Comparison of ENCODE assay signal across 26 cellular contexts in the genomic region with DNA sequence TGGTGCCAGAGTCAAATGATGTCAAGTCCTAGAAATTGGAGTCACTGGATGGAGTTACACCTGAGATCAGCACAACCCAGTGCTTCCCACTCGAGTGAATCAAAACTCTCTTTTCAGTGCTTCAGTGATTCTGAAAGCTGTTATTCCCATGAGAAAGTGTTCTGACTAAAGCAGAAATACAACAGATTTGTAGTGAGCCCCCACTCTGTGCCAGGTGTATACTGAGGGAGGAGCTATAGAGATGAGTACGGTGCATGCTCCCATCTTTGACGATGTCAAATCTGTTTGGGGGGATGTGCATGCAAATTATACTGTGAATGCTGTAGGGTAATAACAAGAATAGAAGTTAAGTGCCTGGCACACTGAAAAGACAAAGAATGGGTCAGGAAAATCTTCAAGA.
DNase-seq lines count a peak whose midpoint lies in the region; ATAC-seq, FAIRE-seq and TF ChIP-seq lines count a peak whose summit lies in the region.
"Had no signal": no experiment of that assay in that cellular context is flagged by ENCODE, and none has a peak within 500 bp of the region (broad histone marks: within the 10 kb centered on the region; RNA-seq: fewer than 3 reads in every experiment).

No MANE protein-coding gene starts in this region.

- CTCF ChIA-PET in CD4-positive, alpha-beta T cell (lab: Charles Lee): no interaction called here
- CTCF ChIA-PET in activated B cell treated with CpG ODN at 0.5 μM for 24 hours (lab: Charles Lee): no interaction called here

- H3K27ac Mint-ChIP-seq in CD4-positive, alpha-beta T cell: peak overlapping the region; percentile 71
- peak overlapping the region; percentile 68 for H3K27ac Mint-ChIP-seq in activated B cell treated with CpG ODN at 0.5 μM for 24 hours
- no peak overlapping the region for H3K27ac Mint-ChIP-seq in T-helper 2 cell treated with Interferon-gamma antibody and Interleukin-4, amounts not matched to agents 5 μg/mL and 100 μg/mL, for 36 hours
- H3K27ac Mint-ChIP-seq: activated naive CD8-positive, alpha-beta T cell treated with anti-CD3 and anti-CD28 coated beads, Interleukin-2, amount 10 ng/mL, durations not matched to agents 7 days and 5 days; activated T-cell treated with anti-CD3 and anti-CD28 coated beads, Interleukin-2, amount 50 U/mL, for 72 hours; CD4-positive, alpha-beta memory T cell; GM23338 had no signal

- no peaks in the 10 kb centered on the region for H3K27me3 Mint-ChIP-seq in CD4-positive, alpha-beta T cell
- no peaks in the 10 kb centered on the region for H3K27me3 Mint-ChIP-seq in activated B cell treated with CpG ODN at 0.5 μM for 24 hours
- H3K27me3 Mint-ChIP-seq in T-helper 2 cell treated with Interferon-gamma antibody and Interleukin-4, amounts not matched to agents 5 μg/mL and 100 μg/mL, for 36 hours (ENCODE audit: low read depth): no peaks in the 10 kb centered on the region
- H3K27me3 Mint-ChIP-seq: activated naive CD8-positive, alpha-beta T cell treated with anti-CD3 and anti-CD28 coated beads, Interleukin-2, amount 10 ng/mL, durations not matched to agents 7 days and 5 days; CD4-positive, alpha-beta memory T cell had no signal

- H3K4me3 Mint-ChIP-seq in CD4-positive, alpha-beta T cell: no peak overlapping the region
- peak overlapping the region; percentile 57 for H3K4me3 Mint-ChIP-seq in activated B cell treated with CpG ODN at 0.5 μM for 24 hours
- H3K4me3 Mint-ChIP-seq in T-helper 2 cell treated with Interferon-gamma antibody and Interleukin-4, amounts not matched to agents 5 μg/mL and 100 μg/mL, for 36 hours: no peak overlapping the region
- H3K4me3 Mint-ChIP-seq: activated naive CD8-positive, alpha-beta T cell treated with anti-CD3 and anti-CD28 coated beads, Interleukin-2, amount 10 ng/mL, durations not matched to agents 7 days and 5 days; activated T-cell treated with anti-CD3 and anti-CD28 coated beads, Interleukin-2, amount 50 U/mL, for 72 hours; CD4-positive, alpha-beta memory T cell; GM23338 had no signal

- ATAC-seq in CD4-positive, alpha-beta T cell (ENCODE audit: poor library complexity): no peak
- peak; percentile 44 for ATAC-seq in GM18909 (IDR thresholded peaks at IDR 0.05; ENCODE audit: poor library complexity, unreplicated experiment)
- ATAC-seq in HG02759 (IDR thresholded peaks at IDR 0.05; ENCODE audit: unreplicated experiment): peak; percentile 45
- ATAC-seq in activated B cell treated with CpG ODN at 0.5 μM for 24 hours (ENCODE audit: low read depth): peak; percentile 70
- no peak for ATAC-seq in HG03520 (IDR thresholded peaks at IDR 0.05; ENCODE audit: unreplicated experiment)
- ATAC-seq in HG03097 (IDR thresholded peaks at IDR 0.05; ENCODE audit: low FRiP score, unreplicated experiment): no peak
- ATAC-seq: activated T-cell treated with anti-CD3 and anti-CD28 coated beads, Interleukin-2, amount 50 U/mL, for 72 hours; body of pancreas; GM23338; left lobe of liver; psoas muscle had no signal

- intact Hi-C loops in CD4-positive, alpha-beta T cell (cut with DNase I, micrococcal nuclease): no loop called here
- intact Hi-C loops in activated B cell treated with CpG ODN at 0.5 μM for 24 hours (cut with micrococcal nuclease): loop anchor here (10.0 kb wide), 1 partner anchor 354 kb away; no protein-coding TSS in a partner anchor

- POLR2A ChIA-PET in CD4-positive, alpha-beta T cell (lab: Charles Lee): no interaction called here
- POLR2A ChIA-PET in activated B cell treated with CpG ODN at 0.5 μM for 24 hours (lab: Charles Lee): interaction anchor here (1.0 kb wide), 1 partner anchor 51 kb away, joined by 3 read pairs; no protein-coding TSS in a partner anchor

- no peak for FAIRE-seq in D721Med (lab: Jason Lieb, UNC)
- FAIRE-seq: small intestine had no signal

- no peak for TF ChIP-seq CTCF in CD4-positive, alpha-beta T cell (IDR thresholded peaks at IDR 0.05)
- TF ChIP-seq CTCF in activated B cell treated with CpG ODN at 0.5 μM for 24 hours (IDR thresholded peaks at IDR 0.05) (no peak), D721Med (IDR thresholded peaks at IDR 0.05; ENCODE audit: insufficient read depth, missing control alignments) (no peak)

- peaks cover 38% of the 10 kb centered on the region for H3K4me1 Mint-ChIP-seq in CD4-positive, alpha-beta T cell (ENCODE audit: low read depth)
- H3K4me1 Mint-ChIP-seq in activated B cell treated with CpG ODN at 0.5 μM for 24 hours: peaks cover 73% of the 10 kb centered on the region
- H3K4me1 Mint-ChIP-seq in T-helper 2 cell treated with Interferon-gamma antibody and Interleukin-4, amounts not matched to agents 5 μg/mL and 100 μg/mL, for 36 hours (ENCODE audit: low read depth): no peaks in the 10 kb centered on the region
- H3K4me1 Mint-ChIP-seq: activated naive CD8-positive, alpha-beta T cell treated with anti-CD3 and anti-CD28 coated beads, Interleukin-2, amount 10 ng/mL, durations not matched to agents 7 days and 5 days; GM23338 had no signal

- H3K9me3 Mint-ChIP-seq in CD4-positive, alpha-beta T cell: no peaks in the 10 kb centered on the region
- H3K9me3 Mint-ChIP-seq in activated B cell treated with CpG ODN at 0.5 μM for 24 hours: peaks cover 12% of the 10 kb centered on the region
- H3K9me3 Mint-ChIP-seq in T-helper 2 cell treated with Interferon-gamma antibody and Interleukin-4, amounts not matched to agents 5 μg/mL and 100 μg/mL, for 36 hours: peaks cover 4% of the 10 kb centered on the region
- H3K9me3 Mint-ChIP-seq: activated naive CD8-positive, alpha-beta T cell treated with anti-CD3 and anti-CD28 coated beads, Interleukin-2, amount 10 ng/mL, durations not matched to agents 7 days and 5 days; GM23338 had no signal

- no peaks in the 10 kb centered on the region for H3K36me3 Mint-ChIP-seq in CD4-positive, alpha-beta T cell (ENCODE audit: low read depth)
- H3K36me3 Mint-ChIP-seq in activated B cell treated with CpG ODN at 0.5 μM for 24 hours (ENCODE audit: low read depth): peaks cover 3% of the 10 kb centered on the region
- H3K36me3 Mint-ChIP-seq in T-helper 2 cell treated with Interferon-gamma antibody and Interleukin-4, amounts not matched to agents 5 μg/mL and 100 μg/mL, for 36 hours (ENCODE audit: low read depth): no peaks in the 10 kb centered on the region
- H3K36me3 Mint-ChIP-seq: activated naive CD8-positive, alpha-beta T cell treated with anti-CD3 and anti-CD28 coated beads, Interleukin-2, amount 10 ng/mL, durations not matched to agents 7 days and 5 days; CD4-positive, alpha-beta memory T cell had no signal

- DNase-seq in CD4-positive, alpha-beta T cell: no peak
- DNase-seq in activated B cell treated with CpG ODN at 0.5 μM for 24 hours (no peak), D721Med (ENCODE audit: insufficient read length, low spot score) (no peak)
- DNase-seq in T-helper 2 cell treated with Interferon-gamma antibody and Interleukin-4, amounts not matched to agents 5 μg/mL and 100 μg/mL, for 36 hours (ENCODE audit: low spot score): no peak
- DNase-seq: ACHN; activated naive CD8-positive, alpha-beta T cell treated with anti-CD3 and anti-CD28 coated beads, Interleukin-2, amount 10 ng/mL, durations not matched to agents 7 days and 5 days; activated T-cell treated with anti-CD3 and anti-CD28 coated beads, Interleukin-2, amount 50 U/mL, for 72 hours; body of pancreas; CD4-positive, alpha-beta memory T cell; colonic mucosa; DMS79 treated with DMSO at 0.1 percent for 48 hours; IMR-90; midbrain; NCI-H1694; NCI-H2227 treated with DMSO at 0.1 percent for 48 hours; psoas muscle; small intestine; stimulated activated CD4-positive, alpha-beta T cell treated with anti-CD3 and anti-CD28 coated beads, Interleukin-4, amount 100 ng/mL, for 1 hour; T-helper 9 cell had no signal

- H3K9me3 ChIP-seq in CD4-positive, alpha-beta T cell (ENCODE audit: control insufficient read depth, low read length): no peaks in the 10 kb centered on the region
- H3K9me3 ChIP-seq: body of pancreas, colonic mucosa, Peyer's patch, psoas muscle had no signal

- no peak overlapping the region for H3K27ac ChIP-seq in CD4-positive, alpha-beta T cell (ENCODE audit: low read depth, low read length)
- H3K27ac ChIP-seq: body of pancreas, colonic mucosa, psoas muscle had no signal

- no peaks in the 10 kb centered on the region for H3K27me3 ChIP-seq in CD4-positive, alpha-beta T cell (ENCODE audit: control insufficient read depth, insufficient read depth, low read length)
- H3K27me3 ChIP-seq: body of pancreas, colonic mucosa, Peyer's patch had no signal

Comparison
In these comparisons a context has a peak if more than half of its experiments do, and no peak if none do; other contexts are left out.
1. ATAC-seq: peak in GM18909 (single experiment), HG02759 (single experiment) and activated B cell treated with CpG ODN at 0.5 μM for 24 hours (single experiment); none in CD4-positive, alpha-beta T cell (single experiment), HG03520 (single experiment) and HG03097 (single experiment).